In genomic region chr12:6943387-6943718, GRCh38 we compare ENCODE assay signal across 8 cellular contexts. TPM values are rescaled to one million over a fixed set of nuclear protein-coding genes. Genes with fewer than 3 reads are reported as not detected.
DNase-seq lines count a peak whose midpoint lies in the region; ATAC-seq and TF ChIP-seq lines count a peak whose summit lies in the region.

No MANE protein-coding gene starts in this region.

- no peaks in the 10 kb centered on the region for H3K27me3 Mint-ChIP-seq in T-cell

- DNase-seq in NCI-H146 (lab: John Stamatoyannopoulos, UW) (peak; percentile 98), T-cell (peak; percentile 51 to 91 (median 83)), astrocyte of the hippocampus (ENCODE audit: low read depth, low spot score) (peak; percentile 94), left ventricle myocardium superior (peak; percentile 75), posterior vena cava (ENCODE audit: low spot score) (peak; percentile 90), SKM-1 (lab: John Stamatoyannopoulos, UW; ENCODE audit: unreplicated experiment) (no peak)

- peak overlapping the region; percentile 88 to 98 (median 91) for H3K4me3 Mint-ChIP-seq in T-cell

- ATAC-seq in HG02840 (IDR thresholded peaks at IDR 0.05; ENCODE audit: low FRiP score, unreplicated experiment) (peak; percentile 32), T-cell (replicated peaks in 1 of 4) (peak; percentile 63 to 67 (median 65)), left ventricle myocardium superior (peak; percentile 66)

- peak overlapping the region; percentile 97 to 100 for H3K27ac Mint-ChIP-seq in T-cell

- intact Hi-C loops in left ventricle myocardium superior (cut with micrococcal nuclease) = no loop called here
- intact Hi-C loops in posterior vena cava (cut with DNase I) = no loop called here

- H3K4me1 Mint-ChIP-seq in T-cell = peaks cover 55 to 65% (median 64%) of the 10 kb centered on the region in 3 donors

- POLR2A ChIA-PET in T-cell (lab: Charles Lee) = interaction anchor here (0.5 to 3.2 kb wide), 21 partner anchors 9 to 586 kb away, joined by 3 to 22 read pairs (median 6); partner anchors contain the start of genes LPCAT3 (in 1 of the 2), SPSB2 (in 1 of the 2) and USP5 (in 1 of the 2)

- H3K4me3 ChIP-seq in GM12875 (ENCODE audit: low read depth, low read length) = peak overlapping the region; percentile 16

- no peak for TF ChIP-seq CTCF in GM12875 (IDR thresholded peaks at IDR 0.05; ENCODE audit: borderline replicate concordance, insufficient read depth, low read depth, low read length)

- no peaks in the 10 kb centered on the region for H3K9me3 Mint-ChIP-seq in T-cell

- CTCF ChIA-PET in T-cell (lab: Charles Lee) = interaction anchor here (0.5 to 8.2 kb wide), 22 partner anchors 9 to 993 kb away, joined by 3 to 126 read pairs (median 9); partner anchors contain the start of genes C1RL (in 1 of the 2), CDCA3 (in 1 of the 2), LPCAT3 (in 1 of the 2) and SPSB2 (in 1 of the 2)

- H3K36me3 Mint-ChIP-seq in T-cell = no peaks in the 10 kb centered on the region

RNA-seq across cellular contexts. Expression of gene RNU7-1, which starts 0.3 kb away (rescaled TPM):
- total RNA-seq in T-cell (not detected), left ventricle myocardium superior (not detected), posterior vena cava (not detected)

RNA-seq across cellular contexts. Expression of gene C12orf57, which starts 0.5 kb away (rescaled TPM):
- total RNA-seq in T-cell (100 to 1,000 TPM; 256 to 466 (median 412) TPM), left ventricle myocardium superior (238 TPM), posterior vena cava (100 to 1,000 TPM; 189 to 206 TPM)

RNA-seq across cellular contexts. Expression of gene PTPN6, which starts 7.8 kb away (rescaled TPM):
- total RNA-seq in T-cell (100 to 1,000 TPM; 176 to 237 (median 224) TPM), left ventricle myocardium superior (6.0 TPM), posterior vena cava (10 to 100 TPM; 18.7 to 31.4 TPM)

RNA-seq across cellular contexts. Expression of gene ATN1, which starts 15.6 kb away (rescaled TPM):
- total RNA-seq in T-cell = 10 to 100 TPM; 34.7 to 44.3 (median 41.7) TPM
- 83.1 TPM for total RNA-seq in left ventricle myocardium superior
- total RNA-seq in posterior vena cava = 100 to 1,000 TPM in 1 of 2 donors, 10 to 100 TPM in 1; 97.0 to 106 TPM

RNA-seq across cellular contexts. Expression of gene PHB2, which starts 27.1 kb away (rescaled TPM):
- total RNA-seq in T-cell = 100 to 1,000 TPM; 144 to 168 (median 154) TPM
- 150 TPM for total RNA-seq in left ventricle myocardium superior
- total RNA-seq in posterior vena cava = 100 to 1,000 TPM in 1 of 2 donors, 10 to 100 TPM in 1; 98.8 to 110 TPM

Comparison
In these comparisons a context has a peak if more than half of its experiments do, and no peak if none do; other contexts are left out.
1. RNA of gene PTPN6, which starts 7.8 kb away (total RNA-seq): 176 to 237 TPM in T-cell; 18.7 to 31.4 TPM in posterior vena cava and 6.0 TPM in left ventricle myocardium superior (single experiment); every median in the first group is over 4 times any median in the second.
2. Peak in every context shown above with its lines, with median percentiles within 50 percentile points of each other: ATAC-seq.